Comparison of ENCODE assay signal across 20 cellular contexts in genomic region chr1:204731509-204731908, GRCh38. TPM values are rescaled to one million over a fixed set of nuclear protein-coding genes. Genes with fewer than 3 reads are reported as not detected.
DNase-seq lines count a peak whose midpoint lies in the region; TF ChIP-seq lines count a peak whose summit lies in the region.
"Had no signal": no experiment of that assay in that cellular context is flagged by ENCODE, and none has a peak within 500 bp of the region (broad histone marks: within the 10 kb centered on the region; RNA-seq: fewer than 3 reads in every experiment).

No MANE protein-coding gene starts in this region.

- TF ChIP-seq CTCF in AG09319 (IDR thresholded peaks at IDR 0.05; ENCODE audit: low read depth, low read length), result peak; percentile 13
- TF ChIP-seq CTCF in colonic mucosa (IDR thresholded peaks at IDR 0.05), result no peak
- TF ChIP-seq CTCF in GM10248 (IDR thresholded peaks at IDR 0.05; ENCODE audit: control extremely low read depth, extremely low read depth, low read depth, missing control alignments), result no peak

- CTCF ChIA-PET in GM10248 (lab: Yijun Ruan, JAX), result interaction anchor here (1.2 to 3.1 kb wide), 4 partner anchors 14 to 75 kb away, joined by 4 to 34 read pairs (median 5); no protein-coding TSS in a partner anchor

- H3K4me3 ChIP-seq in colonic mucosa, result no peak overlapping the region
- H3K4me3 ChIP-seq in mesendoderm (ENCODE audit: low read length), result no peak overlapping the region
- H3K4me3 ChIP-seq: HAP-1, SK-N-MC had no signal

- no peaks in the 10 kb centered on the region for H3K27me3 ChIP-seq in colonic mucosa
- no peaks in the 10 kb centered on the region for H3K27me3 ChIP-seq in mesendoderm (ENCODE audit: insufficient read depth, low read length, poor library complexity)
- H3K27me3 ChIP-seq: BE2C had no signal

- peak; percentile 58 for DNase-seq in DMS79 treated with DMSO at 0.1 percent for 48 hours (lab: John Stamatoyannopoulos, UW)
- no peak for DNase-seq in DMS79 (lab: John Stamatoyannopoulos, UW)
- DNase-seq in AG09319 (ENCODE audit: extremely low read depth, low read depth), result no peak
- DNase-seq in NCI-H345 treated with DMSO at 0.1 percent for 48 hours (lab: John Stamatoyannopoulos, UW; ENCODE audit: unreplicated experiment), result peak; percentile 52
- peak; percentile 8 for DNase-seq in colonic mucosa
- no peak for DNase-seq in GM10248 (ENCODE audit: extremely low spot score)
- no peak for DNase-seq in mesendoderm
- DNase-seq in activated T-cell treated with anti-CD3 and anti-CD28 coated beads for 4 hours, result no peak
- DNase-seq: BE2C; Calu3; CD4-positive, alpha-beta T cell; GDM1; Kasumi-1; MM.1S; NCI-H2029 treated with DMSO at 0.1 percent for 48 hours had no signal

- no peak overlapping the region for H2BK120ac ChIP-seq in mesendoderm (ENCODE audit: low read depth, low read length)

- no peak overlapping the region for H4K8ac ChIP-seq in mesendoderm (ENCODE audit: low read depth, low read length)

- no peak overlapping the region for H3K4me2 ChIP-seq in mesendoderm (ENCODE audit: low read length)

- H3K23ac ChIP-seq in mesendoderm (ENCODE audit: low read length), result no peak overlapping the region

- no peak overlapping the region for H3K18ac ChIP-seq in mesendoderm (ENCODE audit: low read length)

- no peak overlapping the region for H2BK5ac ChIP-seq in mesendoderm (ENCODE audit: low read length)

- no peaks in the 10 kb centered on the region for H3K79me1 ChIP-seq in mesendoderm (ENCODE audit: low read length)

- POLR2A ChIA-PET in GM10248 (lab: Yijun Ruan, JAX), result no interaction called here

- H3K9me3 ChIP-seq in colonic mucosa, result no peaks in the 10 kb centered on the region
- H3K9me3 ChIP-seq: BE2C, HAP-1 had no signal

- H3K4me1 ChIP-seq in colonic mucosa (no peaks in the 10 kb centered on the region), mesendoderm (ENCODE audit: control insufficient read depth, low read depth, low read length) (peaks cover 11% of the 10 kb centered on the region)
- H3K4me1 ChIP-seq: BE2C, HAP-1 had no signal

- no peak overlapping the region for H2BK15ac ChIP-seq in mesendoderm (replicated peaks; ENCODE audit: low read depth)

- H4K5ac ChIP-seq in mesendoderm (ENCODE audit: low read length), result no peak overlapping the region

- no peak overlapping the region for H2AK5ac ChIP-seq in mesendoderm (ENCODE audit: low read length)

- no peaks in the 10 kb centered on the region for H3K79me2 ChIP-seq in mesendoderm (ENCODE audit: control insufficient read depth, insufficient read depth, low read length)

- H3K9ac ChIP-seq in colonic mucosa (ENCODE audit: low read depth in 2 of 2, low read length in 2 of 2) (no peak overlapping the region), mesendoderm (ENCODE audit: low read length) (no peak overlapping the region)

- H3K4ac ChIP-seq in mesendoderm (ENCODE audit: low read depth, low read length), result no peak overlapping the region

- no peaks in the 10 kb centered on the region for H3K36me3 ChIP-seq in colonic mucosa
- H3K36me3 ChIP-seq in mesendoderm (ENCODE audit: control insufficient read depth, insufficient read depth, low read length), result no peaks in the 10 kb centered on the region
- H3K36me3 ChIP-seq: BE2C, HAP-1 had no signal

- H3K56ac ChIP-seq in mesendoderm (ENCODE audit: low read length), result no peak overlapping the region

- intact Hi-C loops in colonic mucosa (cut with DNase I), result no loop called here

- no CpG with 5 or more reads among the region's 6 CpGs for WGBS in mesendoderm (ENCODE audit: extremely low coverage, insufficient coverage, low lambda C conversion rate)

- H3K27ac ChIP-seq in colonic mucosa (no peak overlapping the region), mesendoderm (ENCODE audit: low read depth, low read length) (no peak overlapping the region)
- H3K27ac ChIP-seq: 22Rv1, SK-N-MC had no signal

RNA-seq across cellular contexts. Expression of gene LRRN2, which starts 46.0 kb away (rescaled TPM):
- 10 to 100 TPM; 13.1 to 13.9 TPM for total RNA-seq in colonic mucosa
- 26.7 TPM for polyA plus RNA-seq in mesendoderm (2013, experiment 1 of 2)
- polyA plus RNA-seq in mesendoderm (2013, experiment 2 of 2), result 26.5 TPM
- total RNA-seq: Calu3; CD4-positive, alpha-beta T cell; HT-29 had no signal
- polyA plus RNA-seq: AG04450 had no signal

Comparison
In these comparisons a context has a peak if more than half of its experiments do, and no peak if none do; other contexts are left out.
1. DNase-seq: peak in DMS79 treated with DMSO at 0.1 percent for 48 hours (single experiment), NCI-H345 treated with DMSO at 0.1 percent for 48 hours (single experiment) and colonic mucosa (single experiment); none in DMS79 (single experiment), AG09319 (single experiment), GM10248 (single experiment), mesendoderm (single experiment) and activated T-cell treated with anti-CD3 and anti-CD28 coated beads for 4 hours (single experiment).